7 cellular contexts compared by ENCODE assay signal in the genomic region with DNA sequence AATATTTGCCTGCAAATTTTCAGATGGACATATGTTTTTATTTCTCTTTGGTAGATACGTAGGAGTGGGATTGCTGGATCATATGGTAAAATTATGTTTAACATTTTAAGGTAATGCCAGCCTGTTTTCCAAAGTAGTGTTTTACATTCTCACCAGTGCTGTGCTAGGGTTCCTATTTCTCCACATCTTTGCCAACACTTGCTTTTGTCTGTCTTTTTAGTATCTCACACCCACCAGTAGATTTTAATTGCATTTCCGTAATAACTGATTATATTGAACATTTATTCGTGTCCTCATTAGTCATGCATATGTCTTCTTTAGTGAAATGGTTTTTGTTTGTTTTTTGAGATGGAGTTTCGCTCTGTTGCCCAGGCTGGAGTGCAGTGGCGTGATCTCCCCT.
"Had no signal": no experiment of that assay in that cellular context is flagged by ENCODE, and none has a peak within 500 bp of the region (broad histone marks: within the 10 kb centered on the region; RNA-seq: fewer than 3 reads in every experiment).

No MANE protein-coding gene starts in this region.

- H3K27ac Mint-ChIP-seq: IgD-negative memory B cell had no signal

- H3K9me3 Mint-ChIP-seq: IgD-negative memory B cell had no signal

- H3K27ac ChIP-seq: HL-60, KMS-11 had no signal

- DNase-seq: IMR-90, KBM-7, KG1 had no signal

- H3K4me2 ChIP-seq: KMS-11 had no signal

- H3K4me3 Mint-ChIP-seq: IgD-negative memory B cell had no signal

- FAIRE-seq: HTR-8/SVneo had no signal

- H3K9ac ChIP-seq: KMS-11 had no signal

- H3K27me3 Mint-ChIP-seq: IgD-negative memory B cell had no signal
